In the genomic region with DNA sequence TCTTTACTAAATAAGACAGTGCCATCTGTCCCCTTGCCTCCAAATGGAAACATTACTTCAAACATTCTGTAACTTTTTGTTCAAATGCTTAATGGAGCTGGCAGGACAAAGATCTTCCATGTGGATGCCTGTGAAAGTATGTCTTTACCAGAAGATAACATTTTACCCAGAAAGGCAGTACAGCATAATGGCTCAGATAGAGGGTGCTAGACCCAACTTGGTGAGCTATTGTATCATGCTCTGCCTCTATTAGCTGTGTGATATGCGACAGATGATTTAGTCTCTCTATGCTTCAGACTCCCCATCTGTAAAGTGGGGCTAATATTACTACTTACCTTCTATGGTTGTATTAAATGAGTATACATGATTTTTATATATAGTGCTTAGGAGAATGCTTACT, we compare ENCODE assay signal across 2 cellular contexts.
TF ChIP-seq lines count a peak whose summit lies in the region.

No MANE protein-coding gene starts in this region.

TF ChIP-seq in IMR-90, 13 proteins besides CTCF, POLR2A, EP300 and RAD21:
- TF ChIP-seq CHD1 (IDR thresholded peaks at IDR 0.05; ENCODE audit: low read depth, low read length): no peak
- TF ChIP-seq SMC3 (IDR thresholded peaks at IDR 0.05; ENCODE audit: low read depth, low read length): no peak
- TF ChIP-seq BHLHE40 (IDR thresholded peaks at IDR 0.05; ENCODE audit: low read depth, low read length): no peak
- TF ChIP-seq MAFK (IDR thresholded peaks at IDR 0.05; ENCODE audit: low read depth, low read length): no peak
- TF ChIP-seq, protein P1, sequence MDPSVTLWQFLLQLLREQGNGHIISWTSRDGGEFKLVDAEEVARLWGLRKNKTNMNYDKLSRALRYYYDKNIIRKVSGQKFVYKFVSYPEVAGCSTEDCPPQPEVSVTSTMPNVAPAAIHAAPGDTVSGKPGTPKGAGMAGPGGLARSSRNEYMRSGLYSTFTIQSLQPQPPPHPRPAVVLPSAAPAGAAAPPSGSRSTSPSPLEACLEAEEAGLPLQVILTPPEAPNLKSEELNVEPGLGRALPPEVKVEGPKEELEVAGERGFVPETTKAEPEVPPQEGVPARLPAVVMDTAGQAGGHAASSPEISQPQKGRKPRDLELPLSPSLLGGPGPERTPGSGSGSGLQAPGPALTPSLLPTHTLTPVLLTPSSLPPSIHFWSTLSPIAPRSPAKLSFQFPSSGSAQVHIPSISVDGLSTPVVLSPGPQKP (IDR thresholded peaks at IDR 0.05; ENCODE audit: borderline replicate concordance, low read depth, low read length): no peak
- TF ChIP-seq FOS (IDR thresholded peaks at IDR 0.05; ENCODE audit: low read depth, low read length): no peak
- no peak for TF ChIP-seq RCOR1 (IDR thresholded peaks at IDR 0.05; ENCODE audit: insufficient replicate concordance, low read length)
- TF ChIP-seq, protein P2, sequence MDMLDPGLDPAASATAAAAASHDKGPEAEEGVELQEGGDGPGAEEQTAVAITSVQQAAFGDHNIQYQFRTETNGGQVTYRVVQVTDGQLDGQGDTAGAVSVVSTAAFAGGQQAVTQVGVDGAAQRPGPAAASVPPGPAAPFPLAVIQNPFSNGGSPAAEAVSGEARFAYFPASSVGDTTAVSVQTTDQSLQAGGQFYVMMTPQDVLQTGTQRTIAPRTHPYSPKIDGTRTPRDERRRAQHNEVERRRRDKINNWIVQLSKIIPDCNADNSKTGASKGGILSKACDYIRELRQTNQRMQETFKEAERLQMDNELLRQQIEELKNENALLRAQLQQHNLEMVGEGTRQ (IDR thresholded peaks at IDR 0.05; ENCODE audit: low read depth, low read length): no peak
- no peak for TF ChIP-seq NFE2L2 (IDR thresholded peaks at IDR 0.05; ENCODE audit: low read depth, low read length)
- TF ChIP-seq CEBPB (IDR thresholded peaks at IDR 0.05; ENCODE audit: low read depth, low read length): no peak
- TF ChIP-seq MXI1 (IDR thresholded peaks at IDR 0.05; ENCODE audit: borderline replicate concordance, low read depth, low read length): no peak
- no peak for TF ChIP-seq RFX5 (IDR thresholded peaks at IDR 0.05; ENCODE audit: low read depth, low read length)
- no peak for TF ChIP-seq MAZ (IDR thresholded peaks at IDR 0.05; ENCODE audit: borderline replicate concordance, low read depth, low read length)

TF ChIP-seq in GM12878, 131 proteins besides CTCF, POLR2A, EP300 and RAD21:
- TF ChIP-seq CBFB (IDR thresholded peaks at IDR 0.05; ENCODE audit: low read depth) (no peak), SMAD1 (IDR thresholded peaks at IDR 0.05; ENCODE audit: low read depth, partially characterized antibody) (no peak), ZNF217 (IDR thresholded peaks at IDR 0.05) (no peak), NR2F1 (conservative IDR thresholded peaks at IDR 0.05) (no peak), NR2C1 (IDR thresholded peaks at IDR 0.05) (no peak), ZZZ3 (IDR thresholded peaks at IDR 0.05; ENCODE audit: control insufficient read depth, insufficient read length, low read depth) (no peak), MYB (IDR thresholded peaks at IDR 0.05; ENCODE audit: borderline replicate concordance, low read depth, low read length) (no peak), NFXL1 (IDR thresholded peaks at IDR 0.05; ENCODE audit: borderline replicate concordance) (no peak), HDGF (IDR thresholded peaks at IDR 0.05) (no peak), TBL1XR1 (IDR thresholded peaks at IDR 0.05; ENCODE audit: low read depth, low read length) (no peak)
- TF ChIP-seq, protein P3, sequence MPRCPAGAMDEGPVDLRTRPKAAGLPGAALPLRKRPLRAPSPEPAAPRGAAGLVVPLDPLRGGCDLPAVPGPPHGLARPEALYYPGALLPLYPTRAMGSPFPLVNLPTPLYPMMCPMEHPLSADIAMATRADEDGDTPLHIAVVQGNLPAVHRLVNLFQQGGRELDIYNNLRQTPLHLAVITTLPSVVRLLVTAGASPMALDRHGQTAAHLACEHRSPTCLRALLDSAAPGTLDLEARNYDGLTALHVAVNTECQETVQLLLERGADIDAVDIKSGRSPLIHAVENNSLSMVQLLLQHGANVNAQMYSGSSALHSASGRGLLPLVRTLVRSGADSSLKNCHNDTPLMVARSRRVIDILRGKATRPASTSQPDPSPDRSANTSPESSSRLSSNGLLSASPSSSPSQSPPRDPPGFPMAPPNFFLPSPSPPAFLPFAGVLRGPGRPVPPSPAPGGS (IDR thresholded peaks at IDR 0.05; ENCODE audit: borderline replicate concordance, insufficient read depth, low read depth, low read length, poor library complexity, severe bottlenecking): no peak
